In genomic region chr3:71245971-71246860, GRCh38 we compare ENCODE assay signal across 11 cellular contexts.
DNase-seq lines count a peak whose midpoint lies in the region; ATAC-seq and TF ChIP-seq lines count a peak whose summit lies in the region.
"Had no signal": no experiment of that assay in that cellular context is flagged by ENCODE, and none has a peak within 500 bp of the region (broad histone marks: within the 10 kb centered on the region; RNA-seq: fewer than 3 reads in every experiment).

No MANE protein-coding gene starts in this region.

- intact Hi-C loops in left ventricle myocardium inferior (cut with micrococcal nuclease) = no loop called here
- intact Hi-C loops in left colon (cut with DNase I, micrococcal nuclease) = loop anchor here in 1 of 2 donors (10.0 kb wide), 1 partner anchor 111 kb away; no protein-coding TSS in a partner anchor

- no peak overlapping the region for H3K23ac ChIP-seq in trophoblast cell (ENCODE audit: low read length)

- peaks cover 64% of the 10 kb centered on the region for H3K4me1 Mint-ChIP-seq in GM23338
- H3K4me1 Mint-ChIP-seq in activated naive CD8-positive, alpha-beta T cell (ENCODE audit: low read depth) = peaks cover 86% of the 10 kb centered on the region

- no peak overlapping the region for H4K91ac ChIP-seq in trophoblast cell (ENCODE audit: low read depth, low read length)

- no peaks in the 10 kb centered on the region for H3K36me3 Mint-ChIP-seq in GM23338 (ENCODE audit: low read depth)
- H3K36me3 Mint-ChIP-seq in activated naive CD8-positive, alpha-beta T cell = peaks cover 9% of the 10 kb centered on the region
- H3K36me3 Mint-ChIP-seq: immature natural killer cell had no signal

- H2BK5ac ChIP-seq in trophoblast cell (ENCODE audit: low read depth, low read length, poor library complexity) = no peak overlapping the region

- in situ Hi-C loops in GM13976 (cut with MboI; ENCODE audit: low sequenced_read_pairs, unreplicated experiment) = no loop called here

- peak overlapping the region; percentile 40 for H3K4ac ChIP-seq in trophoblast cell (ENCODE audit: low read depth, low read length)

- H3K27ac Mint-ChIP-seq in GM23338 = peak overlapping the region; percentile 85
- H3K27ac Mint-ChIP-seq in activated naive CD8-positive, alpha-beta T cell = peak overlapping the region; percentile 52
- H3K27ac Mint-ChIP-seq: effector memory CD8-positive, alpha-beta T cell; immature natural killer cell had no signal

- no peak overlapping the region for H3K9ac ChIP-seq in trophoblast cell (ENCODE audit: low read length)

- no peaks in the 10 kb centered on the region for H3K9me3 ChIP-seq in left ventricle myocardium inferior (replicated peaks)
- H3K9me3 ChIP-seq in trophoblast cell (ENCODE audit: insufficient read depth, low read depth, low read length) = no peaks in the 10 kb centered on the region
- H3K9me3 ChIP-seq: psoas muscle had no signal

- H3K36me3 ChIP-seq in GM23338 (ENCODE audit: insufficient read depth) (no peaks in the 10 kb centered on the region), left ventricle myocardium inferior (no peaks in the 10 kb centered on the region), trophoblast cell (ENCODE audit: control insufficient read depth in 1 of 2, insufficient read depth in 2 of 2, low read length in 2 of 2) (no peaks in the 10 kb centered on the region)

- H3K79me1 ChIP-seq in trophoblast cell (ENCODE audit: low read length) = peaks cover 2% of the 10 kb centered on the region

- no CpG with 5 or more reads among the region's 19 CpGs for WGBS in trophoblast cell (ENCODE audit: extremely low coverage, insufficient coverage, insufficient read length)

- H3K4me2 ChIP-seq in GM23338 (peak overlapping the region; percentile 71; the same call in 1 of the 2 replicates), trophoblast cell (ENCODE audit: low read length) (no peak overlapping the region)

- H3K4me3 Mint-ChIP-seq in GM23338 = peak overlapping the region; percentile 36; the same call in 1 of the 3 replicates
- no peak overlapping the region for H3K4me3 Mint-ChIP-seq in activated naive CD8-positive, alpha-beta T cell
- H3K4me3 Mint-ChIP-seq: effector memory CD8-positive, alpha-beta T cell; immature natural killer cell had no signal

- peak; percentile 32 for ATAC-seq in GM23338
- ATAC-seq in left colon = no peak
- no peak for ATAC-seq in HG02759 (IDR thresholded peaks at IDR 0.05; ENCODE audit: unreplicated experiment)
- ATAC-seq: effector memory CD8-positive, alpha-beta T cell had no signal

- DNase-seq in GM23338 (ENCODE audit: low spot score) (no peak), left ventricle myocardium inferior (no peak), trophoblast cell (no peak), left colon (no peak), ureter (ENCODE audit: low spot score) (no peak), GM13976 (ENCODE audit: low spot score) (no peak)
- DNase-seq: effector memory CD8-positive, alpha-beta T cell; immature natural killer cell; psoas muscle had no signal

- H2AFZ ChIP-seq in GM23338 (no peak overlapping the region), trophoblast cell (ENCODE audit: insufficient read depth, low read length, poor library complexity) (no peak overlapping the region)

- H3K27me3 Mint-ChIP-seq in GM23338 (ENCODE audit: insufficient read depth, low read depth, poor library complexity) = peaks cover 2% of the 10 kb centered on the region
- H3K27me3 Mint-ChIP-seq in activated naive CD8-positive, alpha-beta T cell = no peaks in the 10 kb centered on the region
- H3K27me3 Mint-ChIP-seq: effector memory CD8-positive, alpha-beta T cell had no signal

- H3K4me1 ChIP-seq in GM23338 (ENCODE audit: insufficient read depth) (peaks cover 54% of the 10 kb centered on the region), left ventricle myocardium inferior (peaks cover 73% of the 10 kb centered on the region), trophoblast cell (ENCODE audit: control insufficient read depth in 1 of 2, insufficient read depth in 2 of 2, low read length in 2 of 2) (peaks cover 3 to 10% of the 10 kb centered on the region in 2 experiments)

- H3K27me3 ChIP-seq in GM23338 (ENCODE audit: insufficient read depth) (no peaks in the 10 kb centered on the region), left ventricle myocardium inferior (ENCODE audit: low read depth) (no peaks in the 10 kb centered on the region), trophoblast cell (ENCODE audit: insufficient read depth, low read length) (no peaks in the 10 kb centered on the region)

- peak overlapping the region; percentile 75 for H3K27ac ChIP-seq in GM23338 (ENCODE audit: low read depth)
- peak overlapping the region; percentile 78 for H3K27ac ChIP-seq in left ventricle myocardium inferior (replicated peaks)
- no peak overlapping the region for H3K27ac ChIP-seq in trophoblast cell (ENCODE audit: low read depth, low read length)
- H3K27ac ChIP-seq: psoas muscle had no signal

- H4K20me1 ChIP-seq in GM23338 (replicated peaks; ENCODE audit: insufficient read depth) = no peaks in the 10 kb centered on the region

- H3K9me2 ChIP-seq in GM23338 (ENCODE audit: insufficient read depth) = 0 out of 2 replicates have a peak, but pooled peaks cover 6% of the 10 kb centered on the region

- no peak overlapping the region for H3K18ac ChIP-seq in trophoblast cell (ENCODE audit: low read length)

- no peaks in the 10 kb centered on the region for H3K9me3 Mint-ChIP-seq in GM23338
- H3K9me3 Mint-ChIP-seq in activated naive CD8-positive, alpha-beta T cell (ENCODE audit: low read depth) = no peaks in the 10 kb centered on the region
- H3K9me3 Mint-ChIP-seq: effector memory CD8-positive, alpha-beta T cell; immature natural killer cell had no signal

- no peaks in the 10 kb centered on the region for H3F3A ChIP-seq in GM23338 (replicated peaks; ENCODE audit: low read depth)

- no peak overlapping the region for H4K12ac ChIP-seq in trophoblast cell (ENCODE audit: low read depth, low read length)

- peak overlapping the region; percentile 76 for H2AK5ac ChIP-seq in trophoblast cell (ENCODE audit: low read length)

- TF ChIP-seq CTCF in GM23338 (conservative IDR thresholded peaks at IDR 0.05; ENCODE audit: low read depth in 2 of 2) (no peak), left ventricle myocardium inferior (IDR thresholded peaks at IDR 0.05; ENCODE audit: borderline replicate concordance) (no peak), GM13976 (IDR thresholded peaks at IDR 0.05; ENCODE audit: borderline replicate concordance, control extremely low read depth, extremely low read depth, insufficient read depth, missing control alignments) (no peak)

- H4K8ac ChIP-seq in trophoblast cell (ENCODE audit: low read depth, low read length) = peak overlapping the region; percentile 48

- H3K4me3 ChIP-seq in GM23338 (no peak overlapping the region), left ventricle myocardium inferior (peak overlapping the region; percentile 62), trophoblast cell (ENCODE audit: low read depth, low read length) (no peak overlapping the region)
- H3K4me3 ChIP-seq: psoas muscle had no signal

- H3K79me2 ChIP-seq in GM23338 (replicated peaks; ENCODE audit: insufficient read depth) = peaks cover 5% of the 10 kb centered on the region
- H3K79me2 ChIP-seq in trophoblast cell (ENCODE audit: control insufficient read depth, insufficient read depth, low read length, poor library complexity) = no peaks in the 10 kb centered on the region

- no peak overlapping the region for H2BK120ac ChIP-seq in trophoblast cell (ENCODE audit: insufficient read depth, low read length, poor library complexity)

- H2BK12ac ChIP-seq in trophoblast cell (ENCODE audit: low read length) = peak overlapping the region; percentile 50

- H3K14ac ChIP-seq in trophoblast cell (ENCODE audit: low read length) = no peak overlapping the region

TF ChIP-seq in GM23338, 12 proteins besides CTCF, POLR2A, EP300 and RAD21 (continues in another document):
- no peak for TF ChIP-seq POLR2AphosphoS5 (IDR thresholded peaks at IDR 0.05; ENCODE audit: low read depth)
- TF ChIP-seq, protein P1, sequence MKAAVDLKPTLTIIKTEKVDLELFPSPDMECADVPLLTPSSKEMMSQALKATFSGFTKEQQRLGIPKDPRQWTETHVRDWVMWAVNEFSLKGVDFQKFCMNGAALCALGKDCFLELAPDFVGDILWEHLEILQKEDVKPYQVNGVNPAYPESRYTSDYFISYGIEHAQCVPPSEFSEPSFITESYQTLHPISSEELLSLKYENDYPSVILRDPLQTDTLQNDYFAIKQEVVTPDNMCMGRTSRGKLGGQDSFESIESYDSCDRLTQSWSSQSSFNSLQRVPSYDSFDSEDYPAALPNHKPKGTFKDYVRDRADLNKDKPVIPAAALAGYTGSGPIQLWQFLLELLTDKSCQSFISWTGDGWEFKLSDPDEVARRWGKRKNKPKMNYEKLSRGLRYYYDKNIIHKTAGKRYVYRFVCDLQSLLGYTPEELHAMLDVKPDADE (IDR thresholded peaks at IDR 0.05) = no peak
